ENCODE assay signal across 27 cellular contexts in genomic region chr2:166520604-166521003, GRCh38.
"Had no signal": no experiment of that assay in that cellular context is flagged by ENCODE, and none has a peak within 500 bp of the region (broad histone marks: within the 10 kb centered on the region; RNA-seq: fewer than 3 reads in every experiment).

No MANE protein-coding gene starts in this region.

- H3K9me3 ChIP-seq: stomach, suprapubic skin, testis, thoracic aorta, thyroid gland, tibial artery, tibial nerve, transverse colon, upper lobe of left lung, upper lobe of right lung, uterus, vagina had no signal

- H3K27me3 ChIP-seq: stomach, suprapubic skin, testis, thyroid gland, tibial artery, tibial nerve, upper lobe of left lung, uterus, vagina had no signal

- H3K4me3 ChIP-seq: stomach, suprapubic skin, testis, thoracic aorta, thyroid gland, tibial artery, tibial nerve, transverse colon, upper lobe of left lung, upper lobe of right lung, uterus, vagina had no signal

- H3K36me3 ChIP-seq: stomach, suprapubic skin, thoracic aorta, thyroid gland, tibial artery, tibial nerve, transverse colon, upper lobe of left lung, upper lobe of right lung, uterus, vagina had no signal

- H3K27ac ChIP-seq: stomach, suprapubic skin, testis, thoracic aorta, thyroid gland, tibial artery, tibial nerve, transverse colon, upper lobe of left lung, upper lobe of right lung, uterus, vagina had no signal

- H3K4me1 ChIP-seq: suprapubic skin, testis, thyroid gland, upper lobe of left lung, upper lobe of right lung, uterus, vagina had no signal

- DNase-seq: stimulated activated CD4-positive, alpha-beta T cell treated with anti-CD3 and anti-CD28 coated beads, Interleukin-2, amount 100 ng/mL, for 48 hours; stimulated activated CD4-positive, alpha-beta T cell treated with anti-CD3 and anti-CD28 coated beads, Interleukin-4, amount 100 ng/mL, for 1 hour; stimulated activated CD4-positive, alpha-beta T cell treated with anti-CD3 and anti-CD28 coated beads, Interleukin-4, amount 100 ng/mL, for 24 hours; stimulated activated CD4-positive, alpha-beta T cell treated with anti-CD3 and anti-CD28 coated beads, Interleukin-4, amount 100 ng/mL, for 4 hours; stimulated activated CD8-positive, alpha-beta memory T cell treated with anti-CD3 and anti-CD28 coated beads, Interleukin-4, amount 100 ng/mL, for 48 hours; stimulated activated naive B cell treated with anti-CD40 and anti-IgM and Interleukin-4, amounts not matched to agents 10 μg/mL and 1 μg/mL and 100 μg/mL, for 72 hours; stimulated activated naive CD4-positive, alpha-beta T cell; stimulated activated naive CD4-positive, alpha-beta T cell treated with Interleukin-2 at 50 U/mL for 16 hours; stimulated activated naive CD8-positive, alpha-beta T cell treated with anti-CD3 and anti-CD28 coated beads, Interleukin-15, amount 100 ng/mL, for 72 hours; stimulated activated naive CD8-positive, alpha-beta T cell treated with anti-CD3 and anti-CD28 coated beads, Interleukin-15, Interleukin-2, amounts not matched to agents 100 U/mL and 50 U/mL, for 24 hours; stomach; substantia nigra; testis; thyroid gland; tibial artery; transverse colon; trophoblast cell; upper lobe of left lung; upper lobe of right lung; uterus had no signal

- FAIRE-seq: urothelium cell line had no signal

- ATAC-seq: stimulated activated effector memory CD8-positive, alpha-beta T cell treated with anti-CD3 and anti-CD28 coated beads, Interleukin-12 subunit alpha, Interleukin-12 subunit beta, amount 100 ng/mL, for 72 hours; stimulated activated memory B cell treated with anti-CD40 and anti-IgM and Interleukin-4, amounts not matched to agents 10 μg/mL and 1 μg/mL and 100 μg/mL, for 72 hours; stimulated activated naive B cell treated with anti-CD40 and anti-IgM and Interleukin-4, amounts not matched to agents 10 μg/mL and 1 μg/mL and 100 μg/mL, for 72 hours; stimulated activated naive CD8-positive, alpha-beta T cell treated with anti-CD3 and anti-CD28 coated beads, Interleukin-15, amount 100 ng/mL, for 72 hours; stimulated activated naive CD8-positive, alpha-beta T cell treated with anti-CD3 and anti-CD28 coated beads, Interleukin-15, Interleukin-2, amounts not matched to agents 100 U/mL and 50 U/mL, for 24 hours; upper lobe of right lung had no signal
